Comparison of ENCODE assay signal across 8 cellular contexts in genomic region chr6:13873288-13874190, GRCh38. TPM values are rescaled to one million over a fixed set of nuclear protein-coding genes. Genes with fewer than 3 reads are reported as not detected.
DNase-seq lines count a peak whose midpoint lies in the region; TF ChIP-seq lines count a peak whose summit lies in the region.

No MANE protein-coding gene starts in this region.

- no peak overlapping the region for H3K27ac ChIP-seq in mesodermal cell (ENCODE audit: low read depth, low read length, severe bottlenecking)

- H3K4me1 Mint-ChIP-seq in HFFc6 (ENCODE audit: low read depth) = peaks cover 7% of the 10 kb centered on the region; the same call in 1 of the 2 replicates

- no peaks in the 10 kb centered on the region for H3K36me3 Mint-ChIP-seq in HFFc6 (ENCODE audit: low read depth)

- peak overlapping the region; percentile 26 for H3K4me3 Mint-ChIP-seq in HFFc6

- no peak overlapping the region for H3K27ac Mint-ChIP-seq in HFFc6

- peak overlapping the region; percentile 6 for H3K4me3 ChIP-seq in mesodermal cell (ENCODE audit: extremely low read depth, insufficient read depth, low read length, poor library complexity, severe bottlenecking)

- H3K27me3 Mint-ChIP-seq in HFFc6 (ENCODE audit: insufficient read depth) = peaks cover 11% of the 10 kb centered on the region

- H3K36me3 ChIP-seq in mesodermal cell (ENCODE audit: control insufficient read depth, insufficient read depth, low read length) = no peaks in the 10 kb centered on the region

- H3K9me3 ChIP-seq in mesodermal cell (ENCODE audit: control insufficient read depth, low read length) = no peaks in the 10 kb centered on the region

- peak; percentile 53 for DNase-seq in COLO829 (ENCODE audit: low spot score)
- peak; percentile 11 for DNase-seq in HFFc6
- peak; percentile 56 for DNase-seq in NCI-H345 (lab: John Stamatoyannopoulos, UW)
- DNase-seq in activated CD4-positive, alpha-beta T cell treated with anti-CD3 and anti-CD28 coated beads, Interleukin-2, amount 50 U/mL, for 48 hours = peak; percentile 77 to 79
- DNase-seq in effector CD4-positive, alpha-beta T cell = peak; percentile 57
- peak; percentile 69 for DNase-seq in stimulated activated CD8-positive, alpha-beta memory T cell treated with anti-CD3 and anti-CD28 coated beads, Interleukin-2, amount 100 ng/mL, for 48 hours (ENCODE audit: low read depth in 2 of 2)
- no peak for DNase-seq in UCSD-AML1 (lab: John Stamatoyannopoulos, UW; ENCODE audit: unreplicated experiment)

- peak; percentile 82 for TF ChIP-seq CTCF in HFFc6 (IDR thresholded peaks at IDR 0.05)

- peaks cover 3% of the 10 kb centered on the region for H3K4me1 ChIP-seq in mesodermal cell (ENCODE audit: control insufficient read depth, insufficient read depth, low read length, poor library complexity, severe bottlenecking)

- H3K9me3 Mint-ChIP-seq in HFFc6 = peaks cover 5% of the 10 kb centered on the region; the same call in 1 of the 2 replicates

- WGBS in mesodermal cell (ENCODE audit: insufficient coverage in 2 of 2), 2 experiments = 15 to 25% methylated on average over 34 to 38 of the region's 49 CpGs

RNA-seq across cellular contexts. Expression of gene RNF182, which starts 51.2 kb away (rescaled TPM):
- total RNA-seq in HFFc6 (2021; fragmentation: NEBNext Ultra II Directional; extraction: Animal tissue kit (Norgen Biotek cat#: 25700)) = 1 to 10 TPM in 2 of 6 experiments, under 1 TPM in 4; 0.48 to 6.1 (median 0.84) TPM
- polyA plus RNA-seq in mesodermal cell (2013, experiment 1 of 2) = 6.0 TPM
- polyA plus RNA-seq in mesodermal cell (2013, experiment 2 of 2) = 6.0 TPM

RNA-seq across cellular contexts. Expression of gene MCUR1, which starts 59.2 kb away (rescaled TPM):
- total RNA-seq in HFFc6 (2021; fragmentation: NEBNext Ultra II Directional; extraction: Animal tissue kit (Norgen Biotek cat#: 25700)) = 10 to 100 TPM; 17.5 to 25.5 (median 22.4) TPM
- 25.6 TPM for polyA plus RNA-seq in mesodermal cell (2013, experiment 1 of 2)
- polyA plus RNA-seq in mesodermal cell (2013, experiment 2 of 2) = 32.1 TPM
